8 cellular contexts compared by ENCODE assay signal in the genomic region with DNA sequence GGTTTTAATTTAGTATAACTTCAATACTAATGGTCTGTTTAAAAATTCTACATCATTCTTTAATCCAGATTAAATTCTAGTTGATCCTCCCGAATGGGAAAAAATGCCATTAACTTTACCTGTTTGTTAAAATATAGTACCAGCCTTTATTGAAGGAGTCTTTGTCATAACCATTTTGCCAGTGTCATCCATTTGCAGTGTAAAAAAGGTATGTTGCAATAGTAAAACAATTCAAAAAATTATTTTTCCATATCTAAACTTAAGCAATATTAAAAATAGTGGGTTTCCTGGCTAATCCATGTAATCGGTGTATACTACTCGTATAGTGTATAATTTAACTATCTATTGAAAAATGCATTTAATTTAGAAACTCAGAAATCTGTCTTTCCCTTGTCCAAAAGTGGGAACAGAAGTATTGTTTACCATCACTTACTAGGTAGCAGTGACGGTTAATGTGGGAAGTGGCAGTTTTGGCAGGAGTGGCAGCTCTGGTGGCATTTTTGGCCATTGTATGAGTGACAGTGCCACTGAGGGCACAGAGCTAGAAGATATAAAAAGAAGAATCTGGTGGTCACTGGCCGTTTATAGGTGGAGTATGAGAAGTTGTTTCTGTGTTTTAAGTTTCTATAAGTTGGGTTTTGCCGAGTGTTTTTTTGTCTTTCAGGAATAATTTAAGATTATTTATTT. TPM values are rescaled to one million over a fixed set of nuclear protein-coding genes. Genes with fewer than 3 reads are reported as not detected.
A peak's percentile ranks its signal among the peaks of the same experiment; 100 is the strongest.
DNase-seq lines count a peak whose midpoint lies in the region; TF ChIP-seq lines count a peak whose summit lies in the region.
"Had no signal": no experiment of that assay in that cellular context is flagged by ENCODE, and none has a peak within 500 bp of the region (broad histone marks: within the 10 kb centered on the region; RNA-seq: fewer than 3 reads in every experiment).

No MANE protein-coding gene starts in this region.

- no peak overlapping the region for H3K27ac ChIP-seq in Peyer's patch

- H3K9me3 ChIP-seq in Peyer's patch, result no peaks in the 10 kb centered on the region

- TF ChIP-seq CTCF in GM12875 (IDR thresholded peaks at IDR 0.05; ENCODE audit: borderline replicate concordance, insufficient read depth, low read depth, low read length) (no peak), Peyer's patch (IDR thresholded peaks at IDR 0.05) (no peak), epithelial cell of esophagus (IDR thresholded peaks at IDR 0.05; ENCODE audit: insufficient read depth, low read depth, low read length, missing control alignments) (no peak), GM10266 (IDR thresholded peaks at IDR 0.05; ENCODE audit: control insufficient read depth, insufficient read depth, low read depth, missing control alignments) (no peak)

- no peaks in the 10 kb centered on the region for H3K27me3 ChIP-seq in Peyer's patch

- H3K4me1 ChIP-seq in Peyer's patch, result peaks cover 0 to 28% (median 12%) of the 10 kb centered on the region in 4 donors

- TF ChIP-seq POLR2A in Peyer's patch (IDR thresholded peaks at IDR 0.05), result no peak

- peak overlapping the region; percentile 22 for H3K4me3 ChIP-seq in GM12875 (ENCODE audit: low read depth, low read length)
- peak overlapping the region in 3 of 4 donors; percentile 73 to 98 (median 93) for H3K4me3 ChIP-seq in Peyer's patch
- peak overlapping the region; percentile 82 for H3K4me3 ChIP-seq in epithelial cell of esophagus (ENCODE audit: low read length)
- H3K4me3 ChIP-seq in skeletal muscle cell (ENCODE audit: low read depth, low read length), result peak overlapping the region; percentile 57

- DNase-seq in Peyer's patch (no peak), epithelial cell of esophagus (ENCODE audit: low read depth) (no peak), skeletal muscle cell (ENCODE audit: low read depth) (no peak), GM10266 (ENCODE audit: extremely low spot score) (no peak), T-helper 9 cell (no peak)
- DNase-seq in central memory CD4-positive, alpha-beta T cell, result no peak
- DNase-seq: stimulated activated CD4-positive, alpha-beta T cell treated with anti-CD3 and anti-CD28 coated beads, Interleukin-2, amount 100 ng/mL, for 24 hours had no signal

- H3K36me3 ChIP-seq in Peyer's patch, result no peaks in the 10 kb centered on the region

RNA-seq across cellular contexts. Expression of a gene that starts 1.9 kb away (rescaled TPM):
- total RNA-seq in Peyer's patch, result 100 to 1,000 TPM in 1 of 4 donors, 10 to 100 TPM in 3; 47.2 to 113 (median 77.9) TPM

RNA-seq across cellular contexts. Expression of a gene that starts 2.2 kb away (rescaled TPM):
- total RNA-seq in Peyer's patch, result 10 to 100 TPM; 37.1 to 46.1 (median 41.8) TPM

RNA-seq across cellular contexts. Expression of a gene that starts 27.1 kb away (rescaled TPM):
- 10 to 100 TPM in 1 of 4 donors, 1 to 10 TPM in 3; 1.2 to 10.7 (median 3.2) TPM for total RNA-seq in Peyer's patch

Comparison
In these comparisons a context has a peak if more than half of its experiments do, and no peak if none do; other contexts are left out.
1. H3K4me3 ChIP-seq: peak in every context shown above with its lines; median percentile 93 in Peyer's patch; 82 in epithelial cell of esophagus; 57 in skeletal muscle cell; 22 in GM12875.